27 cellular contexts compared by ENCODE assay signal in genomic region chrX:84144281-84144680, GRCh38. TPM values are rescaled to one million over a fixed set of nuclear protein-coding genes. Genes with fewer than 3 reads are reported as not detected.
"Had no signal": no experiment of that assay in that cellular context is flagged by ENCODE, and none has a peak within 500 bp of the region (broad histone marks: within the 10 kb centered on the region; RNA-seq: fewer than 3 reads in every experiment).

No MANE protein-coding gene starts in this region.

- H3K27me3 Mint-ChIP-seq: activated B cell treated with CpG ODN at 0.5 μM for 24 hours; activated CD8-positive, alpha-beta T cell treated with anti-CD3 and anti-CD28 coated beads for 36 hours; activated naive CD4-positive, alpha-beta T cell treated with anti-CD3 and anti-CD28 coated beads, Interleukin-2, amount 50 U/mL, for 24 hours; activated naive CD8-positive, alpha-beta T cell treated with anti-CD3 and anti-CD28 coated beads, Interleukin-2, amount 50 U/mL, for 24 hours; activated T-helper 17 cell treated with anti-CD3 and anti-CD28 coated beads, Interleukin-2, amount 50 U/mL, for 72 hours; naive thymus-derived CD4-positive, alpha-beta T cell; progenitor cell of endocrine pancreas had no signal

- H3K4me1 ChIP-seq: esophagus muscularis mucosa, gastrocnemius medialis, suprapubic skin, tibial artery, upper lobe of right lung had no signal

- H3K36me3 Mint-ChIP-seq: activated naive CD4-positive, alpha-beta T cell treated with anti-CD3 and anti-CD28 coated beads, Interleukin-2, amount 50 U/mL, for 24 hours; naive thymus-derived CD4-positive, alpha-beta T cell had no signal

- H3K4me1 Mint-ChIP-seq: activated B cell treated with CpG ODN at 0.5 μM for 24 hours; activated naive CD4-positive, alpha-beta T cell treated with anti-CD3 and anti-CD28 coated beads, Interleukin-2, amount 50 U/mL, for 24 hours; activated naive CD8-positive, alpha-beta T cell treated with anti-CD3 and anti-CD28 coated beads, Interleukin-2, amount 50 U/mL, for 24 hours; activated T-helper 17 cell treated with anti-CD3 and anti-CD28 coated beads, Interleukin-2, amount 50 U/mL, for 72 hours; mesothelial cell of epicardium; naive thymus-derived CD4-positive, alpha-beta T cell had no signal

- H3K9me3 Mint-ChIP-seq: activated B cell treated with CpG ODN at 0.5 μM for 24 hours; activated CD8-positive, alpha-beta T cell treated with anti-CD3 and anti-CD28 coated beads for 36 hours; activated naive CD4-positive, alpha-beta T cell treated with anti-CD3 and anti-CD28 coated beads, Interleukin-2, amount 50 U/mL, for 24 hours; activated naive CD8-positive, alpha-beta T cell treated with anti-CD3 and anti-CD28 coated beads, Interleukin-2, amount 50 U/mL, for 24 hours; activated T-cell treated with anti-CD3 and anti-CD28 coated beads, Interleukin-2, amount 50 U/mL, for 4 hours; activated T-helper 17 cell treated with anti-CD3 and anti-CD28 coated beads, Interleukin-2, amount 50 U/mL, for 72 hours had no signal

- H3K4me2 ChIP-seq: smooth muscle cell had no signal

- FAIRE-seq: bronchial epithelial cell had no signal

- H3K27ac ChIP-seq: esophagus muscularis mucosa, gastrocnemius medialis, ovary, suprapubic skin, tibial artery, upper lobe of right lung had no signal

- ATAC-seq: activated CD8-positive, alpha-beta T cell treated with anti-CD3 and anti-CD28 coated beads for 36 hours; activated naive CD8-positive, alpha-beta T cell treated with anti-CD3 and anti-CD28 coated beads, Interleukin-2, amount 50 U/mL, for 24 hours; activated T-cell treated with anti-CD3 and anti-CD28 coated beads, Interleukin-2, amount 50 U/mL, for 4 hours; activated T-helper 17 cell treated with anti-CD3 and anti-CD28 coated beads, Interleukin-2, amount 50 U/mL, for 72 hours; gastrocnemius medialis; naive thymus-derived CD4-positive, alpha-beta T cell; sciatic nerve; upper lobe of right lung had no signal

- H3K36me3 ChIP-seq: esophagus muscularis mucosa, gastrocnemius medialis, ovary, suprapubic skin, tibial artery, upper lobe of right lung had no signal

- H3K4me3 ChIP-seq: esophagus muscularis mucosa, gastrocnemius medialis, ovary, smooth muscle cell, suprapubic skin, tibial artery, upper lobe of right lung had no signal

- H3K4me3 Mint-ChIP-seq: activated B cell treated with CpG ODN at 0.5 μM for 24 hours; activated CD8-positive, alpha-beta T cell treated with anti-CD3 and anti-CD28 coated beads for 36 hours; activated naive CD4-positive, alpha-beta T cell treated with anti-CD3 and anti-CD28 coated beads, Interleukin-2, amount 50 U/mL, for 24 hours; activated naive CD8-positive, alpha-beta T cell treated with anti-CD3 and anti-CD28 coated beads, Interleukin-2, amount 50 U/mL, for 24 hours; activated T-cell treated with anti-CD3 and anti-CD28 coated beads, Interleukin-2, amount 50 U/mL, for 4 hours; activated T-helper 17 cell treated with anti-CD3 and anti-CD28 coated beads, Interleukin-2, amount 50 U/mL, for 72 hours; mesothelial cell of epicardium; naive thymus-derived CD4-positive, alpha-beta T cell had no signal

- H3K27me3 ChIP-seq: esophagus muscularis mucosa, gastrocnemius medialis, ovary, suprapubic skin, tibial artery, upper lobe of right lung had no signal

- H3K9me3 ChIP-seq: esophagus muscularis mucosa, gastrocnemius medialis, ovary, suprapubic skin, tibial artery, upper lobe of right lung had no signal

- DNase-seq: activated B cell treated with CpG ODN at 0.5 μM for 24 hours; activated CD4-positive, alpha-beta T cell treated with anti-CD3 and anti-CD28 coated beads, Interleukin-2, amount 50 U/mL, for 1 hour; activated CD8-positive, alpha-beta T cell treated with anti-CD3 and anti-CD28 coated beads for 36 hours; activated gamma-delta T cell treated with Interleukin-2 at 50 U/mL for 16 hours; activated naive CD8-positive, alpha-beta T cell treated with anti-CD3 and anti-CD28 coated beads, Interleukin-2, amount 50 U/mL, for 24 hours; activated T-cell treated with anti-CD3 and anti-CD28 coated beads, Interleukin-2, amount 50 U/mL, for 4 hours; dermis blood vessel endothelial cell; effector CD4-positive, alpha-beta T cell; gastrocnemius medialis; glutamatergic neuron; islet precursor cell; naive thymus-derived CD4-positive, alpha-beta T cell; ovary; stimulated activated CD4-positive, alpha-beta T cell treated with anti-CD3 and anti-CD28 coated beads, Interleukin-1b, Interleukin-23, amount 100 ng/mL, for 48 hours; stimulated activated naive CD4-positive, alpha-beta T cell; T-helper 2 cell; tibial artery; upper lobe of right lung had no signal

- H3K27ac Mint-ChIP-seq: activated B cell treated with CpG ODN at 0.5 μM for 24 hours; activated CD8-positive, alpha-beta T cell treated with anti-CD3 and anti-CD28 coated beads for 36 hours; activated naive CD4-positive, alpha-beta T cell treated with anti-CD3 and anti-CD28 coated beads, Interleukin-2, amount 50 U/mL, for 24 hours; activated naive CD8-positive, alpha-beta T cell treated with anti-CD3 and anti-CD28 coated beads, Interleukin-2, amount 50 U/mL, for 24 hours; activated T-helper 17 cell treated with anti-CD3 and anti-CD28 coated beads, Interleukin-2, amount 50 U/mL, for 72 hours; mesothelial cell of epicardium; naive thymus-derived CD4-positive, alpha-beta T cell; progenitor cell of endocrine pancreas had no signal

RNA-seq across cellular contexts. Expression of gene RPS6KA6, which starts 43.7 kb away (rescaled TPM):
- polyA plus RNA-seq: naive thymus-derived CD4-positive, alpha-beta T cell had no signal
